Comparison of ENCODE assay signal across 20 cellular contexts in the genomic region with DNA sequence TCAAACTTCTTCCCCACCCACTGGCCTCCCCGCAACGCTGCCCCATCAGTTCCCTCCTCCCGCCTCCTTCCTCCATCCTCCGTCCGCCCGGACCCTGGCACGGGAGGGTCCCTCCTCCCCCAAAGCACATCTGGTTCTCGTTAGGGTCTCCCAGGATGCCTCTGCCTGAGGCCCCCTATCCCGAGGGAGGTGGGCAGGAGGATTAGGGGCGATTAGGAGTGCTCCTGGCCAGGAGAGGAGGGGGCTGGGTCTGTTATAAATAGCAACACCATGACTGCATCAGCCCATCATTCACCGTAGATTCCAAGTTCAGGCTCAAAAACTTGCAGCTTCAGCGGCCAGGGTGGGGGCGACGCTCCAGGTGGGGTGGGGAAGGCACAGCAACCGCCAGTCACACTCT. TPM values are rescaled to one million over a fixed set of nuclear protein-coding genes. Genes with fewer than 3 reads are reported as not detected.
"Had no signal": no experiment of that assay in that cellular context is flagged by ENCODE, and none has a peak within 500 bp of the region (broad histone marks: within the 10 kb centered on the region; RNA-seq: fewer than 3 reads in every experiment).

No MANE protein-coding gene starts in this region.

- H3K27me3 ChIP-seq: ascending aorta, breast epithelium, transverse colon had no signal

- H3K9me3 Mint-ChIP-seq: activated CD4-positive, alpha-beta T cell treated with anti-CD3 and anti-CD28 coated beads, Interleukin-2, amount 10 ng/mL, durations not matched to agents 24 days and 14 days; activated CD8-positive, alpha-beta T cell treated with anti-CD3 and anti-CD28 coated beads for 36 hours; activated naive CD8-positive, alpha-beta T cell treated with anti-CD3 and anti-CD28 coated beads for 36 hours; activated T-helper 17 cell treated with anti-CD3 and anti-CD28 coated beads, Interleukin-2, amount 50 U/mL, for 72 hours; dendritic cell treated with granulocyte-macrophage colony-stimulating factor and Interleukin-4, amounts not matched to agents 40 ng/mL and 50 ng/mL, for 4 days; natural killer cell treated with Interleukin-12 subunit alpha and Interleukin-12 subunit beta and Interleukin-15 and Interleukin-18, amount 100 ng/mL, for 72 hours; T-cell had no signal

- H3K27me3 Mint-ChIP-seq: activated CD8-positive, alpha-beta T cell treated with anti-CD3 and anti-CD28 coated beads for 36 hours; activated naive CD8-positive, alpha-beta T cell treated with anti-CD3 and anti-CD28 coated beads for 36 hours; activated T-helper 17 cell treated with anti-CD3 and anti-CD28 coated beads, Interleukin-2, amount 50 U/mL, for 72 hours had no signal

- H3K27ac ChIP-seq: ascending aorta, breast epithelium, esophagus squamous epithelium, transverse colon had no signal

- H3K36me3 Mint-ChIP-seq: activated naive CD8-positive, alpha-beta T cell treated with anti-CD3 and anti-CD28 coated beads for 36 hours; natural killer cell treated with Interleukin-12 subunit alpha and Interleukin-12 subunit beta and Interleukin-15 and Interleukin-18, amount 100 ng/mL, for 72 hours; T-cell had no signal

- H3K4me1 ChIP-seq: ascending aorta, breast epithelium, esophagus squamous epithelium, transverse colon had no signal

- H3K36me3 ChIP-seq: ascending aorta, breast epithelium, esophagus squamous epithelium, transverse colon had no signal

- DNase-seq: activated CD4-positive, alpha-beta T cell treated with anti-CD3 and anti-CD28 coated beads, Interleukin-2, amount 10 ng/mL, durations not matched to agents 24 days and 14 days; activated CD8-positive, alpha-beta T cell treated with anti-CD3 and anti-CD28 coated beads for 36 hours; activated naive CD4-positive, alpha-beta T cell; activated naive CD8-positive, alpha-beta T cell treated with anti-CD3 and anti-CD28 coated beads for 36 hours; activated T-cell treated with anti-CD3 and anti-CD28 coated beads, Interleukin-2, amount 50 U/mL, for 1 hour; effector memory CD4-positive, alpha-beta T cell; esophagus squamous epithelium; left cardiac atrium; occipital lobe; posterior cingulate gyrus; stimulated activated CD4-positive, alpha-beta T cell treated with anti-CD3 and anti-CD28 coated beads, Interleukin-12 subunit alpha, Interleukin-12 subunit beta, amount 100 ng/mL, for 4 hours; stimulated activated CD8-positive, alpha-beta memory T cell treated with anti-CD3 and anti-CD28 coated beads, Interleukin-4, amount 100 ng/mL, for 48 hours; stimulated activated naive CD4-positive, alpha-beta T cell treated with Interleukin-2 at 50 U/mL for 16 hours; T-cell; transverse colon had no signal

- ATAC-seq: natural killer cell treated with Interleukin-12 subunit alpha and Interleukin-12 subunit beta and Interleukin-15 and Interleukin-18, amount 100 ng/mL, for 72 hours; T-cell had no signal

- H3K27ac Mint-ChIP-seq: activated CD4-positive, alpha-beta T cell treated with anti-CD3 and anti-CD28 coated beads, Interleukin-2, amount 10 ng/mL, durations not matched to agents 24 days and 14 days; activated CD8-positive, alpha-beta T cell treated with anti-CD3 and anti-CD28 coated beads for 36 hours; activated naive CD8-positive, alpha-beta T cell treated with anti-CD3 and anti-CD28 coated beads for 36 hours; activated T-helper 17 cell treated with anti-CD3 and anti-CD28 coated beads, Interleukin-2, amount 50 U/mL, for 72 hours; dendritic cell treated with granulocyte-macrophage colony-stimulating factor and Interleukin-4, amounts not matched to agents 40 ng/mL and 50 ng/mL, for 4 days; natural killer cell treated with Interleukin-12 subunit alpha and Interleukin-12 subunit beta and Interleukin-15 and Interleukin-18, amount 100 ng/mL, for 72 hours; T-cell had no signal

- H3K4me1 Mint-ChIP-seq: activated CD4-positive, alpha-beta T cell treated with anti-CD3 and anti-CD28 coated beads, Interleukin-2, amount 10 ng/mL, durations not matched to agents 24 days and 14 days; activated naive CD8-positive, alpha-beta T cell treated with anti-CD3 and anti-CD28 coated beads for 36 hours; activated T-helper 17 cell treated with anti-CD3 and anti-CD28 coated beads, Interleukin-2, amount 50 U/mL, for 72 hours; T-cell had no signal

- H3K9me3 ChIP-seq: ascending aorta, breast epithelium, esophagus squamous epithelium, transverse colon had no signal

- H3K4me3 Mint-ChIP-seq: activated CD4-positive, alpha-beta T cell treated with anti-CD3 and anti-CD28 coated beads, Interleukin-2, amount 10 ng/mL, durations not matched to agents 24 days and 14 days; activated CD8-positive, alpha-beta T cell treated with anti-CD3 and anti-CD28 coated beads for 36 hours; activated naive CD8-positive, alpha-beta T cell treated with anti-CD3 and anti-CD28 coated beads for 36 hours; activated T-helper 17 cell treated with anti-CD3 and anti-CD28 coated beads, Interleukin-2, amount 50 U/mL, for 72 hours; dendritic cell treated with granulocyte-macrophage colony-stimulating factor and Interleukin-4, amounts not matched to agents 40 ng/mL and 50 ng/mL, for 4 days; natural killer cell treated with Interleukin-12 subunit alpha and Interleukin-12 subunit beta and Interleukin-15 and Interleukin-18, amount 100 ng/mL, for 72 hours; T-cell had no signal

- H3K4me3 ChIP-seq: ascending aorta, breast epithelium, esophagus squamous epithelium, transverse colon had no signal

RNA-seq across cellular contexts. Expression of gene MYRF, which starts 10.4 kb away (rescaled TPM):
- total RNA-seq: ascending aorta had no signal
